ENCODE assay signal across 1 cellular context in the genomic region with DNA sequence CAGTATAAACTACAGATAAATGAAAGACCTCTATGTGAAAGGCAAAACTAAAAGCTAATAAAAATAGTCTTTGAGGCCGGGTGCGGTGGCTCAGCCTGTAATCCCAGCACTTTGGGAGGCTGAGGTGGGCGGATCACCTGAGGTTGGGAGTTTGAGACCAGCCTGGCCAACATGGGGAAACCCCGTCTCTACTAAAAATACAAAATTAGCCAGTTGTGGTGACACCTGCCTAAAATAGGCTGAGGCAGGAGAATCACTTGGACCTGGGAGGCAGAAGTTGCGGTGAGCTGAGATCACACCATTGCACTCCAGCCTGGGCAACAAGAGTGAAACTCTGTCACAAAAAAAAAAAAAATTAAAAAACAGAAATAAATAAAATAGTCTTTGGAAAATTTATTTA. TPM values are rescaled to one million over a fixed set of nuclear protein-coding genes. Genes with fewer than 3 reads are reported as not detected.
"Had no signal": no experiment of that assay in that cellular context is flagged by ENCODE, and none has a peak within 500 bp of the region (broad histone marks: within the 10 kb centered on the region; RNA-seq: fewer than 3 reads in every experiment).

No MANE protein-coding gene starts in this region.

RNA-seq across cellular contexts. Expression of a gene that starts 37.1 kb away (rescaled TPM):
- total RNA-seq: RPMI7951 had no signal
